14 cellular contexts compared by ENCODE assay signal in genomic region chr2:211408485-211408884, GRCh38.
DNase-seq lines count a peak whose midpoint lies in the region; ATAC-seq, FAIRE-seq and TF ChIP-seq lines count a peak whose summit lies in the region.
"Had no signal": no experiment of that assay in that cellular context is flagged by ENCODE, and none has a peak within 500 bp of the region (broad histone marks: within the 10 kb centered on the region; RNA-seq: fewer than 3 reads in every experiment).

No MANE protein-coding gene starts in this region.

- H3K36me3 Mint-ChIP-seq in astrocyte (ENCODE audit: low read depth, unreplicated experiment) = no peaks in the 10 kb centered on the region

- no peak for DNase-seq in Right ventricle myocardium superior
- DNase-seq in right atrium auricular region (ENCODE audit: low spot score) = no peak
- peak; percentile 81 for DNase-seq in astrocyte (ENCODE audit: low read depth)
- no peak for DNase-seq in left lung
- DNase-seq in upper lobe of right lung = no peak
- no peak for DNase-seq in GM13977 (ENCODE audit: low spot score)
- DNase-seq in NCI-H2171 (lab: John Stamatoyannopoulos, UW) = no peak
- DNase-seq: activated CD8-positive, alpha-beta memory T cell treated with anti-CD3 and anti-CD28 coated beads for 24 hours; GDM1; GM23248; KBM-7; T-helper 1 cell had no signal

- H3K9me3 ChIP-seq in right atrium auricular region (no peaks in the 10 kb centered on the region), astrocyte (ENCODE audit: insufficient read depth, low read depth, low read length) (no peaks in the 10 kb centered on the region), left lung (no peaks in the 10 kb centered on the region), upper lobe of right lung (no peaks in the 10 kb centered on the region)

- H3K27ac ChIP-seq in right atrium auricular region (peak overlapping the region in 1 of 2 donors; percentile 55), astrocyte (ENCODE audit: low read depth, low read length) (peak overlapping the region; percentile 73), left lung (no peak overlapping the region), upper lobe of right lung (no peak overlapping the region)
- H3K27ac ChIP-seq: GM23248, skin epidermis had no signal

- peak overlapping the region; percentile 72 for H3K27ac Mint-ChIP-seq in astrocyte (ENCODE audit: unreplicated experiment)

- ATAC-seq in Right ventricle myocardium superior (ENCODE audit: poor library complexity) = peak; percentile 68
- peak; percentile 89 for ATAC-seq in left lung
- ATAC-seq in upper lobe of right lung = peak; percentile 93
- ATAC-seq in GM19351 (IDR thresholded peaks at IDR 0.05; ENCODE audit: unreplicated experiment) = no peak

- no peaks in the 10 kb centered on the region for H3K79me2 ChIP-seq in astrocyte (ENCODE audit: insufficient read depth, low read length)

- no peak overlapping the region for H2AFZ ChIP-seq in astrocyte (ENCODE audit: low read depth, low read length)
- H2AFZ ChIP-seq: GM23248 had no signal

- intact Hi-C loops in Right ventricle myocardium superior (cut with DNase I) = no loop called here
- intact Hi-C loops in left lung (cut with DNase I) = no loop called here
- intact Hi-C loops in upper lobe of right lung (cut with DNase I) = no loop called here

- H3K27me3 ChIP-seq in right atrium auricular region (no peaks in the 10 kb centered on the region), astrocyte (ENCODE audit: insufficient read depth, low read length) (no peaks in the 10 kb centered on the region), left lung (no peaks in the 10 kb centered on the region), upper lobe of right lung (no peaks in the 10 kb centered on the region)

- H3K36me3 ChIP-seq in right atrium auricular region (no peaks in the 10 kb centered on the region), astrocyte (ENCODE audit: insufficient read depth, low read length) (no peaks in the 10 kb centered on the region), left lung (no peaks in the 10 kb centered on the region), upper lobe of right lung (no peaks in the 10 kb centered on the region)

- H3K4me3 ChIP-seq in right atrium auricular region = no peak overlapping the region
- H3K4me3 ChIP-seq in astrocyte (ENCODE audit: insufficient read depth, low read depth, low read length) = no peak overlapping the region
- no peak overlapping the region for H3K4me3 ChIP-seq in left lung
- no peak overlapping the region for H3K4me3 ChIP-seq in upper lobe of right lung
- H3K4me3 ChIP-seq: GM23248, skin epidermis had no signal

- H3K9ac ChIP-seq in astrocyte (ENCODE audit: low read length) = no peak overlapping the region
- H3K9ac ChIP-seq: GM23248 had no signal

- TF ChIP-seq CTCF in right atrium auricular region (IDR thresholded peaks at IDR 0.05) = no peak
- no peak for TF ChIP-seq CTCF in astrocyte (IDR thresholded peaks at IDR 0.05; ENCODE audit: insufficient read depth, low read depth, low read length)
- TF ChIP-seq CTCF in left lung (IDR thresholded peaks at IDR 0.05) = no peak
- no peak for TF ChIP-seq CTCF in upper lobe of right lung (IDR thresholded peaks at IDR 0.05)
- TF ChIP-seq CTCF in GM13977 (IDR thresholded peaks at IDR 0.05; ENCODE audit: extremely low read depth, insufficient read depth, missing control alignments) = no peak

- H4K20me1 ChIP-seq in astrocyte (ENCODE audit: insufficient read depth, low read length) = no peaks in the 10 kb centered on the region

- no peak for FAIRE-seq in astrocyte (lab: Jason Lieb, UNC)

- no peaks in the 10 kb centered on the region for H3K9me3 Mint-ChIP-seq in astrocyte (ENCODE audit: unreplicated experiment)

- H3K4me1 ChIP-seq in right atrium auricular region (peaks cover 0 to 8% of the 10 kb centered on the region in 2 donors), astrocyte (ENCODE audit: insufficient read depth, low read length) (peaks cover 11% of the 10 kb centered on the region), left lung (no peaks in the 10 kb centered on the region), upper lobe of right lung (no peaks in the 10 kb centered on the region)

- in situ Hi-C loops in GM13977 (cut with MboI; ENCODE audit: low pct_unique_long_range_greater_than_20kb, low sequenced_read_pairs, unreplicated experiment) = no loop called here

- no peaks in the 10 kb centered on the region for H3K27me3 Mint-ChIP-seq in astrocyte (ENCODE audit: low read depth, unreplicated experiment)

- H3K4me1 Mint-ChIP-seq in astrocyte (ENCODE audit: low read depth, unreplicated experiment) = peaks cover 8% of the 10 kb centered on the region

- H3K4me2 ChIP-seq in astrocyte (ENCODE audit: low read length) = peak overlapping the region; percentile 17

- H3K4me3 Mint-ChIP-seq in astrocyte (ENCODE audit: unreplicated experiment) = no peak overlapping the region
